Comparison of ENCODE assay signal across 8 cellular contexts in genomic region chr15:45023659-45024320, GRCh38. TPM values are rescaled to one million over a fixed set of nuclear protein-coding genes. Genes with fewer than 3 reads are reported as not detected.
DNase-seq lines count a peak whose midpoint lies in the region; ATAC-seq and TF ChIP-seq lines count a peak whose summit lies in the region.

No MANE protein-coding gene starts in this region.

- H3K4me1 ChIP-seq in A673 (ENCODE audit: insufficient read depth, low read length, poor library complexity, severe bottlenecking) (peaks cover 27% of the 10 kb centered on the region), SJSA1 (replicated peaks) (peaks cover 8% of the 10 kb centered on the region; the same call in 1 of the 2 replicates)

- POLR2A ChIA-PET in A673 (lab: Charles Lee; ENCODE audit: low non-redundant PET) = no interaction called here

- H3K4me3 ChIP-seq in A673 (ENCODE audit: low read depth, low read length, poor library complexity, severe bottlenecking) = peak overlapping the region; percentile 92
- peak overlapping the region; percentile 55 for H3K4me3 ChIP-seq in SJSA1
- H3K4me3 ChIP-seq in epithelial cell of proximal tubule (ENCODE audit: low read depth, low read length) = peak overlapping the region; percentile 73

- H3K36me3 ChIP-seq in A673 (ENCODE audit: insufficient read depth, low read length, poor library complexity, severe bottlenecking) (peaks cover 17% of the 10 kb centered on the region), SJSA1 (no peaks in the 10 kb centered on the region)

- H3K36me3 Mint-ChIP-seq in nephron (ENCODE audit: low read depth) = peaks cover 12% of the 10 kb centered on the region

- TF ChIP-seq CTCF in A673 (conservative IDR thresholded peaks at IDR 0.05; ENCODE audit: low read depth, low read length) = no peak
- no peak for TF ChIP-seq CTCF in epithelial cell of proximal tubule (conservative IDR thresholded peaks at IDR 0.05; ENCODE audit: low read depth, low read length)
- no peak for TF ChIP-seq CTCF in nephron (IDR thresholded peaks at IDR 0.05; ENCODE audit: unreplicated experiment in 3 of 3)

- ATAC-seq in GM21576 (IDR thresholded peaks at IDR 0.05; ENCODE audit: unreplicated experiment) = peak; percentile 10
- no peak for ATAC-seq in HG02759 (IDR thresholded peaks at IDR 0.05; ENCODE audit: unreplicated experiment)

- H3K9me3 Mint-ChIP-seq in nephron = peaks cover 6% of the 10 kb centered on the region

- no peaks in the 10 kb centered on the region for H3K27me3 ChIP-seq in A673 (replicated peaks; ENCODE audit: insufficient read depth, low read depth, low read length, poor library complexity)
- H3K27me3 ChIP-seq in SJSA1 (replicated peaks) = no peaks in the 10 kb centered on the region

- peak overlapping the region; percentile 92 for H3K27ac ChIP-seq in A673 (ENCODE audit: low read depth, low read length, poor library complexity, severe bottlenecking)
- H3K27ac ChIP-seq in SJSA1 = no peak overlapping the region

- H3K4me1 Mint-ChIP-seq in nephron = peaks cover 7% of the 10 kb centered on the region

- H3K9me3 ChIP-seq in A673 (ENCODE audit: low read depth, low read length, poor library complexity, severe bottlenecking) (no peaks in the 10 kb centered on the region), SJSA1 (replicated peaks) (no peaks in the 10 kb centered on the region)

- BruUV-seq in A673 (replicated peaks; lab: Mats Ljungman, UMichigan) = no TSS peak

- DNase-seq in A673 (ENCODE audit: low spot score) (peak; percentile 69), SJSA1 (ENCODE audit: low read depth in 1 of 2, low spot score in 2 of 2) (peak in 1 of 2 experiments; percentile 31), epithelial cell of proximal tubule (ENCODE audit: low read depth) (no peak), HUDEP-2 (lab: John Stamatoyannopoulos, UW; ENCODE audit: unreplicated experiment in 76 of 76) (no peak), NAMALWA (ENCODE audit: low spot score) (no peak)

- peaks cover 20% of the 10 kb centered on the region for H3K27me3 Mint-ChIP-seq in nephron (ENCODE audit: low read depth)

- peak overlapping the region; percentile 49 to 68 (median 66) for H3K27ac Mint-ChIP-seq in nephron

- intact Hi-C loops in A673 (cut with micrococcal nuclease; ENCODE audit: unreplicated experiment) = loop anchor here (10.0 kb wide), 1 partner anchor 299 kb away; no protein-coding TSS in a partner anchor

- peak overlapping the region; percentile 86 to 92 (median 90) for H3K4me3 Mint-ChIP-seq in nephron

- CTCF ChIA-PET in A673 (lab: Charles Lee) = interaction anchor here (1.3 kb wide), 1 partner anchor 94 kb away, joined by 4 read pairs; no protein-coding TSS in a partner anchor

RNA-seq across cellular contexts. Expression of gene SORD, which starts 0.8 kb away (rescaled TPM):
- total RNA-seq in A673 (2021) (252 and 286 TPM in 2 replicates), epithelial cell of proximal tubule (32.7 and 36.2 TPM in 2 replicates)
- total RNA-seq in SJSA1 (2014; rRNA removed; shearing (Covaris generic)) = 23.1 and 25.9 TPM in 2 replicates
